In genomic region chr9:86043999-86044398, GRCh38 we compare ENCODE assay signal across 1 cellular context.
TF ChIP-seq lines count a peak whose summit lies in the region.

No MANE protein-coding gene starts in this region.

TF ChIP-seq in HepG2, 621 proteins besides CTCF, POLR2A, EP300 and RAD21 (continued from another document):
- TF ChIP-seq ZNF639 (CRISPR knock-in tag; conservative IDR thresholded peaks at IDR 0.05) (no peak), ZBTB33 (CRISPR knock-in tag; IDR thresholded peaks at IDR 0.05) (no peak)
